8 cellular contexts compared by ENCODE assay signal in the genomic region with DNA sequence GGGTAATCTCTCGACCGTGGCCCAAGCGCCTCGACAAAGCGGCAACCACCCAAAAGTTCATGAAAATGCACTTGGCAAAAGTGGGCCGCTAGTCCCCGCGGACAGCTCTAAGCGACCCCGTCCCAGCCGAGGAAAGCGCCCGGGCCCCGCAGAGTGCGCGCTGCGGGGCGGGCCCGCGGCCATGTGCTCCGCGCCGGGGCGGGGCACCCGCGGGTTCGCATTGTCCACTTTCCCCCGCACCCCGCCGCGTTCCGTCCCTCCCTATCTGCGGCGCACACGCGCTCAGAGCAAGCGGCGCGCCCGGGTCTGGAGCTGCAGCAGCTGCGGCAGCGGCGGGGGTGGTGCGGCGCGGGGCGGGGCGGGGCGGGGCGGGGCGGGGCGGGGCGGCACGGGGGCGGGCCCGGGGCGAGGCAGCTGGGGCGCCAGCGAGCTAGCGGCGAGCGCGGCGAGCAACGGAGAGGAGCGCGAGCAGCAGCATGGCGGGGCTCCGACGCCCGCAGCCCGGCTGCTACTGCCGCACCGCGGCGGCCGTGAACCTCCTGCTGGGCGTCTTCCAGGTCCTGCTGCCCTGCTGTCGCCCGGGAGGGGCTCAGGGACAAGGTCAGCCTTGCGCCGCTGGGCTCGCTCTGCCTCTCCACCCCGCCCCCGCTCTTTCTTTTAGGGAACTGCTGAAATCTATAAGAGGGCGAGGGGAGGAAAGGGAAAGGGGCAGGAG. TPM values are rescaled to one million over a fixed set of nuclear protein-coding genes. Genes with fewer than 3 reads are reported as not detected.
DNase-seq lines count a peak whose midpoint lies in the region; ATAC-seq, FAIRE-seq and TF ChIP-seq lines count a peak whose summit lies in the region.

A gene with protein sequence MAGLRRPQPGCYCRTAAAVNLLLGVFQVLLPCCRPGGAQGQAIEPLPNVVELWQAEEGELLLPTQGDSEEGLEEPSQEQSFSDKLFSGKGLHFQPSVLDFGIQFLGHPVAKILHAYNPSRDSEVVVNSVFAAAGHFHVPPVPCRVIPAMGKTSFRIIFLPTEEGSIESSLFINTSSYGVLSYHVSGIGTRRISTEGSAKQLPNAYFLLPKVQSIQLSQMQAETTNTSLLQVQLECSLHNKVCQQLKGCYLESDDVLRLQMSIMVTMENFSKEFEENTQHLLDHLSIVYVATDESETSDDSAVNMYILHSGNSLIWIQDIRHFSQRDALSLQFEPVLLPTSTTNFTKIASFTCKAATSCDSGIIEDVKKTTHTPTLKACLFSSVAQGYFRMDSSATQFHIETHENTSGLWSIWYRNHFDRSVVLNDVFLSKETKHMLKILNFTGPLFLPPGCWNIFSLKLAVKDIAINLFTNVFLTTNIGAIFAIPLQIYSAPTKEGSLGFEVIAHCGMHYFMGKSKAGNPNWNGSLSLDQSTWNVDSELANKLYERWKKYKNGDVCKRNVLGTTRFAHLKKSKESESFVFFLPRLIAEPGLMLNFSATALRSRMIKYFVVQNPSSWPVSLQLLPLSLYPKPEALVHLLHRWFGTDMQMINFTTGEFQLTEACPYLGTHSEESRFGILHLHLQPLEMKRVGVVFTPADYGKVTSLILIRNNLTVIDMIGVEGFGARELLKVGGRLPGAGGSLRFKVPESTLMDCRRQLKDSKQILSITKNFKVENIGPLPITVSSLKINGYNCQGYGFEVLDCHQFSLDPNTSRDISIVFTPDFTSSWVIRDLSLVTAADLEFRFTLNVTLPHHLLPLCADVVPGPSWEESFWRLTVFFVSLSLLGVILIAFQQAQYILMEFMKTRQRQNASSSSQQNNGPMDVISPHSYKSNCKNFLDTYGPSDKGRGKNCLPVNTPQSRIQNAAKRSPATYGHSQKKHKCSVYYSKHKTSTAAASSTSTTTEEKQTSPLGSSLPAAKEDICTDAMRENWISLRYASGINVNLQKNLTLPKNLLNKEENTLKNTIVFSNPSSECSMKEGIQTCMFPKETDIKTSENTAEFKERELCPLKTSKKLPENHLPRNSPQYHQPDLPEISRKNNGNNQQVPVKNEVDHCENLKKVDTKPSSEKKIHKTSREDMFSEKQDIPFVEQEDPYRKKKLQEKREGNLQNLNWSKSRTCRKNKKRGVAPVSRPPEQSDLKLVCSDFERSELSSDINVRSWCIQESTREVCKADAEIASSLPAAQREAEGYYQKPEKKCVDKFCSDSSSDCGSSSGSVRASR (N-terminal part only) (plus strand): TSS at position 439 of the 715 bp plus-strand sequence. CDS start 38 bp downstream, at position 477.

- no peak for TF ChIP-seq RAD21 in Ishikawa (IDR thresholded peaks at IDR 0.05; ENCODE audit: low read depth)

- H3K4me2 ChIP-seq in neuronal stem cell (ENCODE audit: insufficient read depth, low read length, poor library complexity, severe bottlenecking), result peak within 1 kb of the TSS; percentile 89

- TF ChIP-seq EP300 in Ishikawa (IDR thresholded peaks at IDR 0.05; ENCODE audit: borderline replicate concordance), result no peak
- peak in 1 of 2 donors; percentile 57 for TF ChIP-seq EP300 in tibial nerve (IDR thresholded peaks at IDR 0.05)

- H3K4ac ChIP-seq in neuronal stem cell (ENCODE audit: low read length), result peak within 1 kb of the TSS; percentile 68

- FAIRE-seq in frontal cortex (lab: Jason Lieb, UNC), result no peak

- TF ChIP-seq POLR2A in Raji (IDR thresholded peaks at IDR 0.05; ENCODE audit: insufficient read depth, low read depth, low read length) (peak; percentile 90), tibial nerve (IDR thresholded peaks at IDR 0.05) (peak in 1 of 2 donors; percentile 53)

- H4K8ac ChIP-seq in neuronal stem cell (ENCODE audit: low read depth, low read length), result peak within 1 kb of the TSS; percentile 74

- H2AK5ac ChIP-seq in neuronal stem cell (ENCODE audit: low read depth, low read length), result peak within 1 kb of the TSS; percentile 3

- H3K4me1 ChIP-seq in neuronal stem cell (ENCODE audit: control insufficient read depth in 2 of 2, insufficient read depth in 1 of 2, low read depth in 1 of 2, low read length in 2 of 2) (peaks cover 3 to 19% of the 10 kb centered on the region in 2 donors), tibial nerve (peaks cover 0 to 39% (median 15%) of the 10 kb centered on the region in 4 donors)

- peak within 1 kb of the TSS; percentile 59 for H4K91ac ChIP-seq in neuronal stem cell (ENCODE audit: low read depth, low read length, poor library complexity)

- H2BK12ac ChIP-seq in neuronal stem cell (ENCODE audit: low read length), result no peak within 1 kb of the TSS

- H2AFZ ChIP-seq in neuronal stem cell (ENCODE audit: low read length), result peak within 1 kb of the TSS; percentile 96

- H2BK120ac ChIP-seq in neuronal stem cell (ENCODE audit: low read depth, low read length), result no peak within 1 kb of the TSS

- H2BK15ac ChIP-seq in neuronal stem cell (ENCODE audit: low read length), result peak within 1 kb of the TSS; percentile 87

- H3K27me3 ChIP-seq in neuronal stem cell (ENCODE audit: control insufficient read depth in 3 of 3, insufficient read depth in 3 of 3, low read depth in 1 of 3, low read length in 3 of 3), result peaks cover 0 to 12% (median 0%) of the 10 kb centered on the region in 3 experiments
- H3K27me3 ChIP-seq in tibial nerve, result no peaks in the 10 kb centered on the region

- H3K79me1 ChIP-seq in neuronal stem cell (ENCODE audit: low read depth, low read length), result peaks cover 3% of the 10 kb centered on the region

- H3K23ac ChIP-seq in neuronal stem cell (ENCODE audit: low read depth, low read length, poor library complexity), result peak within 1 kb of the TSS; percentile 70

- H3K27ac ChIP-seq in neuronal stem cell (replicated peaks; ENCODE audit: low read length) (no peak within 1 kb of the TSS), tibial nerve (peak within 1 kb of the TSS; percentile 37 to 83 (median 69))

- peak within 1 kb of the TSS; percentile 49 for H3K14ac ChIP-seq in neuronal stem cell (ENCODE audit: low read length)

- H3K9me3 ChIP-seq in neuronal stem cell (replicated peaks in 1 of 2; ENCODE audit: control insufficient read depth in 2 of 2, insufficient read depth in 1 of 2, low read depth in 1 of 2, low read length in 2 of 2) (no peaks in the 10 kb centered on the region), tibial nerve (no peaks in the 10 kb centered on the region)

- ATAC-seq in GM21529 (IDR thresholded peaks at IDR 0.05; ENCODE audit: unreplicated experiment), result peak; percentile 45

- H3K4me3 ChIP-seq in neuronal stem cell (ENCODE audit: low read length in 2 of 2) (peak within 1 kb of the TSS; percentile 87 to 95), tibial nerve (peak within 1 kb of the TSS; percentile 58 to 80 (median 70))

- peak in 2 of 5 experiments; percentile 20 to 44 for TF ChIP-seq CTCF in tibial nerve (IDR thresholded peaks at IDR 0.05)

- peak within 1 kb of the TSS; percentile 59 for H2BK5ac ChIP-seq in neuronal stem cell (ENCODE audit: low read length)

- H3K18ac ChIP-seq in neuronal stem cell (ENCODE audit: low read length), result peak within 1 kb of the TSS; percentile 99

- WGBS in neuronal stem cell (ENCODE audit: extremely low coverage in 2 of 2, insufficient read length in 2 of 2, insufficient replicate concordance in 1 of 2), 2 donors, result no CpG with 5 or more reads among the region's 86 CpGs
- WGBS in tibial nerve, 2 donors, result 0 to 1% methylated on average over 26 to 61 of the region's 86 CpGs

- DNase-seq in DMS53 treated with DMSO at 0.1 percent for 48 hours (lab: John Stamatoyannopoulos, UW; ENCODE audit: unreplicated experiment), result peak; percentile 30
- DNase-seq in activated gamma-delta T cell treated with Interleukin-2 at 50 U/mL for 16 hours, result peak; percentile 51
- DNase-seq in frontal cortex (ENCODE audit: low spot score in 2 of 2), result peak; percentile 76 to 89
- DNase-seq in neuronal stem cell (ENCODE audit: low spot score), result peak; percentile 75
- DNase-seq in tibial nerve (ENCODE audit: low spot score in 2 of 2), result peak; percentile 29 to 60

- H3K9ac ChIP-seq in neuronal stem cell (ENCODE audit: low read depth, low read length, poor library complexity), result peak within 1 kb of the TSS; percentile 96

- H3K36me3 ChIP-seq in neuronal stem cell (replicated peaks in 1 of 2; ENCODE audit: control insufficient read depth in 2 of 2, insufficient read depth in 2 of 2, low read length in 2 of 2) (peaks cover 0 to 9% of the 10 kb centered on the region in 2 donors), tibial nerve (no peaks in the 10 kb centered on the region)

TF ChIP-seq in Ishikawa, 13 proteins besides CTCF, POLR2A, EP300 and RAD21 (continues in another document):
- TF ChIP-seq TCF12 (IDR thresholded peaks at IDR 0.05; ENCODE audit: low read depth) (no peak), CEBPB (IDR thresholded peaks at IDR 0.05) (no peak), YY1 (IDR thresholded peaks at IDR 0.05; ENCODE audit: low read depth) (peak; percentile 63), NFIC (IDR thresholded peaks at IDR 0.05) (peak; percentile 34; the same call in 1 of the 2 replicates), EGR1 (IDR thresholded peaks at IDR 0.05) (peak; percentile 46; the same call in 1 of the 2 replicates), CREB1 (IDR thresholded peaks at IDR 0.05; ENCODE audit: low read depth) (no peak), FOXM1 (IDR thresholded peaks at IDR 0.05; ENCODE audit: borderline replicate concordance, low read depth) (no peak), TAF1 (IDR thresholded peaks at IDR 0.05; ENCODE audit: low read depth) (peak; percentile 57), TEAD4 (IDR thresholded peaks at IDR 0.05) (no peak)
- TF ChIP-seq, protein P1, sequence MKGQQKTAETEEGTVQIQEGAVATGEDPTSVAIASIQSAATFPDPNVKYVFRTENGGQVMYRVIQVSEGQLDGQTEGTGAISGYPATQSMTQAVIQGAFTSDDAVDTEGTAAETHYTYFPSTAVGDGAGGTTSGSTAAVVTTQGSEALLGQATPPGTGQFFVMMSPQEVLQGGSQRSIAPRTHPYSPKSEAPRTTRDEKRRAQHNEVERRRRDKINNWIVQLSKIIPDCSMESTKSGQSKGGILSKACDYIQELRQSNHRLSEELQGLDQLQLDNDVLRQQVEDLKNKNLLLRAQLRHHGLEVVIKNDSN (IDR thresholded peaks at IDR 0.05), result 0 out of 2 replicates have a peak, but pooled peaks have one; percentile 17

RNA-seq across cellular contexts. Expression of the gene that starts here (rescaled TPM):
- total RNA-seq in frontal cortex (42.4 TPM), tibial nerve (10 to 100 TPM in 3 of 4 donors, 1 to 10 TPM in 1; 8.7 to 19.9 (median 12.1) TPM)
- polyA plus RNA-seq in neuronal stem cell (2013, experiment 1 of 2), result 10.3 TPM
- polyA plus RNA-seq in neuronal stem cell (2013, experiment 2 of 2), result 10.2 TPM

Comparison
In these comparisons a context has a peak if more than half of its experiments do, and no peak if none do; other contexts are left out.
1. DNase-seq: peak in every context shown above with its lines; median percentile 82 in frontal cortex; 75 in neuronal stem cell; 51 in activated gamma-delta T cell treated with Interleukin-2 at 50 U/mL for 16 hours; 44 in tibial nerve; 30 in DMS53 treated with DMSO at 0.1 percent for 48 hours.